18 cellular contexts compared by ENCODE assay signal in genomic region chr4:76681996-76682395, GRCh38.
DNase-seq lines count a peak whose midpoint lies in the region; ATAC-seq, FAIRE-seq and TF ChIP-seq lines count a peak whose summit lies in the region.
"Had no signal": no experiment of that assay in that cellular context is flagged by ENCODE, and none has a peak within 500 bp of the region (broad histone marks: within the 10 kb centered on the region; RNA-seq: fewer than 3 reads in every experiment).

No MANE protein-coding gene starts in this region.

- 0 out of 22 replicates have a peak, but pooled peaks cover 0 to 7% (median 0%) of the 10 kb centered on the region in 11 experiments for H3K27me3 ChIP-seq in BLaER1 treated with 17β-estradiol and CSF1 and Interleukin-3, amounts not matched to agents 10 nM and 100 nM
- H3K27me3 ChIP-seq in thoracic aorta (replicated peaks; ENCODE audit: insufficient read depth) = no peaks in the 10 kb centered on the region

- H3K4me3 ChIP-seq in BLaER1 treated with 17β-estradiol and CSF1 and Interleukin-3, amounts not matched to agents 10 nM and 100 nM = no peak overlapping the region
- peak overlapping the region; percentile 15 for H3K4me3 ChIP-seq in thoracic aorta
- H3K4me3 ChIP-seq: GM23338 had no signal

- TF ChIP-seq CTCF in thoracic aorta (IDR thresholded peaks at IDR 0.05) = no peak

- no peaks in the 10 kb centered on the region for H3K36me3 ChIP-seq in BLaER1 treated with 17β-estradiol and CSF1 and Interleukin-3, amounts not matched to agents 10 nM and 100 nM
- no peaks in the 10 kb centered on the region for H3K36me3 ChIP-seq in thoracic aorta

- H3K9ac ChIP-seq in BLaER1 treated with 17β-estradiol and CSF1 and Interleukin-3, amounts not matched to agents 10 nM and 100 nM = no peak overlapping the region

- H4K20me1 ChIP-seq in BLaER1 treated with 17β-estradiol and CSF1 and Interleukin-3, amounts not matched to agents 10 nM and 100 nM = no peaks in the 10 kb centered on the region

- peak overlapping the region in 6 of 11 experiments; percentile 0 to 53 (median 34); a peak in 8 of 22 replicates for H3K4me2 ChIP-seq in BLaER1 treated with 17β-estradiol and CSF1 and Interleukin-3, amounts not matched to agents 10 nM and 100 nM
- H3K4me2 ChIP-seq: GM23338 had no signal

- H3K27ac ChIP-seq in BLaER1 treated with 17β-estradiol and CSF1 and Interleukin-3, amounts not matched to agents 10 nM and 100 nM = no peak overlapping the region
- H3K27ac ChIP-seq in thoracic aorta = peak overlapping the region; percentile 60 to 76

- H3K9me3 ChIP-seq in BLaER1 treated with 17β-estradiol and CSF1 and Interleukin-3, amounts not matched to agents 10 nM and 100 nM (replicated peaks in 1 of 11) = peaks cover 0 to 6% (median 0%) of the 10 kb centered on the region in 11 experiments; a peak in 4 of 22 replicates
- no peaks in the 10 kb centered on the region for H3K9me3 ChIP-seq in thoracic aorta

- peak; percentile 2 for FAIRE-seq in RCC 7860 (lab: Jason Lieb, UNC)
- FAIRE-seq: A204.1, G401.6, GM12892, HTR-8/SVneo had no signal

- H3K4me1 ChIP-seq in BLaER1 treated with 17β-estradiol and CSF1 and Interleukin-3, amounts not matched to agents 10 nM and 100 nM = peaks cover 0 to 21% (median 12%) of the 10 kb centered on the region in 10 experiments; a peak in 13 of 20 replicates
- peaks cover 30 to 61% of the 10 kb centered on the region in 2 donors for H3K4me1 ChIP-seq in thoracic aorta (ENCODE audit: control insufficient read depth in 1 of 2, low read depth in 2 of 2)

- DNase-seq in RCC 7860 (ENCODE audit: low spot score) (peak; percentile 53), kidney glomerular epithelial cell (lab: John Stamatoyannopoulos, UW) (peak; percentile 80), thoracic aorta (ENCODE audit: low spot score) (no peak), SW480 (ENCODE audit: low spot score) (no peak), mucosa of gallbladder (ENCODE audit: low spot score) (no peak), iPS-NIHi7 (ENCODE audit: extremely low spot score) (no peak), NCI-H510A (lab: John Stamatoyannopoulos, UW) (no peak)
- DNase-seq: CD4-positive, CD25-positive, alpha-beta regulatory T cell; DMS79; NCI-H1436; NCI-H2081; NCI-H69 had no signal

- ATAC-seq in thoracic aorta (ENCODE audit: insufficient number of reproducible peaks, low FRiP score, low read depth) = no peak
- ATAC-seq: GM23338 had no signal

Comparison
In these comparisons a context has a peak if more than half of its experiments do, and no peak if none do; other contexts are left out.
1. H3K27ac ChIP-seq: peak in thoracic aorta (2 of 2); none in BLaER1 treated with 17β-estradiol and CSF1 and Interleukin-3, amounts not matched to agents 10 nM and 100 nM (0 of 11).
2. DNase-seq: peak in RCC 7860 (single experiment) and kidney glomerular epithelial cell (single experiment); none in thoracic aorta (single experiment), SW480 (single experiment), mucosa of gallbladder (single experiment), iPS-NIHi7 (single experiment) and NCI-H510A (single experiment).